Comparison of ENCODE assay signal across 9 cellular contexts in genomic region chr10:97081621-97082235, GRCh38.
DNase-seq lines count a peak whose midpoint lies in the region; ATAC-seq, FAIRE-seq and TF ChIP-seq lines count a peak whose summit lies in the region.
"Had no signal": no experiment of that assay in that cellular context is flagged by ENCODE, and none has a peak within 500 bp of the region (broad histone marks: within the 10 kb centered on the region; RNA-seq: fewer than 3 reads in every experiment).

No MANE protein-coding gene starts in this region.

- H3K9me3 ChIP-seq in Panc1 (ENCODE audit: control insufficient read depth, insufficient read depth, low read depth, low read length) (no peaks in the 10 kb centered on the region), gastrocnemius medialis (no peaks in the 10 kb centered on the region)

- BruUV-seq in Panc1 (replicated peaks; lab: Mats Ljungman, UMichigan), result no TSS peak

- ATAC-seq in Panc1, result peak; percentile 68; the same call in 1 of the 2 replicates
- ATAC-seq in activated T-helper 17 cell treated with anti-CD3 and anti-CD28 coated beads, Interleukin-2, amount 50 U/mL, for 72 hours (replicated peaks), result peak; percentile 58
- no peak for ATAC-seq in gastrocnemius medialis
- ATAC-seq in GM19467 (IDR thresholded peaks at IDR 0.05; ENCODE audit: unreplicated experiment), result no peak
- ATAC-seq in GM18909 (IDR thresholded peaks at IDR 0.05; ENCODE audit: poor library complexity, unreplicated experiment), result no peak

- no peak overlapping the region for H3K4me3 Mint-ChIP-seq in activated T-helper 17 cell treated with anti-CD3 and anti-CD28 coated beads, Interleukin-2, amount 50 U/mL, for 72 hours

- no peaks in the 10 kb centered on the region for H3K36me3 Mint-ChIP-seq in activated T-helper 17 cell treated with anti-CD3 and anti-CD28 coated beads, Interleukin-2, amount 50 U/mL, for 72 hours (ENCODE audit: low read depth)

- no peak overlapping the region for H3K27ac Mint-ChIP-seq in activated T-helper 17 cell treated with anti-CD3 and anti-CD28 coated beads, Interleukin-2, amount 50 U/mL, for 72 hours

- H3K36me3 ChIP-seq in Panc1 (ENCODE audit: control insufficient read depth, insufficient read depth, low read length) (no peaks in the 10 kb centered on the region), gastrocnemius medialis (no peaks in the 10 kb centered on the region)

- POLR2A ChIA-PET in Panc1 (lab: Charles Lee), result interaction anchor here (0.5 to 1.0 kb wide), 2 partner anchors 102 to 127 kb away, joined by 3 read pairs; no protein-coding TSS in a partner anchor

- TF ChIP-seq POLR2A in gastrocnemius medialis (IDR thresholded peaks at IDR 0.05), result no peak

- H3K4me1 Mint-ChIP-seq in activated T-helper 17 cell treated with anti-CD3 and anti-CD28 coated beads, Interleukin-2, amount 50 U/mL, for 72 hours, result peaks cover 3% of the 10 kb centered on the region

- TF ChIP-seq CTCF in Panc1 (IDR thresholded peaks at IDR 0.05), result peak; percentile 82; the same call in 1 of the 2 replicates
- peak in 3 of 5 experiments; percentile 32 to 34 (median 33) for TF ChIP-seq CTCF in gastrocnemius medialis (IDR thresholded peaks at IDR 0.05 in 4 of 5, conservative IDR thresholded peaks at IDR 0.05 in 1 of 5)

- intact Hi-C loops in Panc1 (cut with micrococcal nuclease; ENCODE audit: unreplicated experiment), result loop anchor here (2.0 kb wide), 1 partner anchor 129 kb away; no protein-coding TSS in a partner anchor
- intact Hi-C loops in gastrocnemius medialis (cut with DNase I; ENCODE audit: low total_unique reads), result no loop called here

- DNase-seq in SIG-M5 treated with dmso at 0.1 percent for 504 hours (lab: John Stamatoyannopoulos, UW; ENCODE audit: unreplicated experiment) (peak; percentile 26), SIG-M5 (lab: John Stamatoyannopoulos, UW) (no peak), Panc1 (ENCODE audit: low read depth, low spot score) (peak; percentile 45), frontal cortex (ENCODE audit: low spot score in 2 of 2) (peak; percentile 36 to 58), gastrocnemius medialis (no peak)

- H3K4me1 ChIP-seq in Panc1 (ENCODE audit: control insufficient read depth, insufficient read depth, low read length), result no peaks in the 10 kb centered on the region
- H3K4me1 ChIP-seq in gastrocnemius medialis, result no peaks in the 10 kb centered on the region

- FAIRE-seq in frontal cortex (lab: Jason Lieb, UNC), result no peak
- FAIRE-seq: G401.6 had no signal

- H3K27ac ChIP-seq in Panc1 (ENCODE audit: low read length) (no peak overlapping the region), gastrocnemius medialis (no peak overlapping the region)

- in situ Hi-C loops in Panc1 (cut with HindIII; ENCODE audit: low pct_unique_long_range_greater_than_20kb, low sequenced_read_pairs) (no loop called here), gastrocnemius medialis (cut with MboI; ENCODE audit: low sequenced_read_pairs in 4 of 4) (no loop called here)

- H3K27me3 ChIP-seq in Panc1 (ENCODE audit: control insufficient read depth, insufficient read depth, low read length) (peaks cover 3% of the 10 kb centered on the region; the same call in 1 of the 2 replicates), gastrocnemius medialis (no peaks in the 10 kb centered on the region)

- CTCF ChIA-PET in Panc1 (lab: Charles Lee), result interaction anchor here (0.6 to 2.3 kb wide), 6 partner anchors 9 to 128 kb away, joined by 3 to 11 read pairs (median 5); no protein-coding TSS in a partner anchor

- H3K9me3 Mint-ChIP-seq in activated T-helper 17 cell treated with anti-CD3 and anti-CD28 coated beads, Interleukin-2, amount 50 U/mL, for 72 hours, result no peaks in the 10 kb centered on the region

- H3K4me3 ChIP-seq in Panc1 (ENCODE audit: low read depth in 2 of 2, low read length in 2 of 2) (no peak overlapping the region), gastrocnemius medialis (no peak overlapping the region)

- peaks cover 26% of the 10 kb centered on the region for H3K27me3 Mint-ChIP-seq in activated T-helper 17 cell treated with anti-CD3 and anti-CD28 coated beads, Interleukin-2, amount 50 U/mL, for 72 hours

Comparison
In these comparisons a context has a peak if more than half of its experiments do, and no peak if none do; other contexts are left out.
1. DNase-seq: peak in SIG-M5 treated with dmso at 0.1 percent for 504 hours (single experiment), Panc1 (single experiment) and frontal cortex (2 of 2); none in SIG-M5 (single experiment) and gastrocnemius medialis (0 of 2).
2. ATAC-seq: peak in Panc1 (single experiment) and activated T-helper 17 cell treated with anti-CD3 and anti-CD28 coated beads, Interleukin-2, amount 50 U/mL, for 72 hours (single experiment); none in gastrocnemius medialis (0 of 2), GM19467 (single experiment) and GM18909 (single experiment).